9 cellular contexts compared by ENCODE assay signal in genomic region chr2:105857076-105857740, GRCh38.
DNase-seq lines count a peak whose midpoint lies in the region; ATAC-seq and TF ChIP-seq lines count a peak whose summit lies in the region.
"Had no signal": no experiment of that assay in that cellular context is flagged by ENCODE, and none has a peak within 500 bp of the region (broad histone marks: within the 10 kb centered on the region; RNA-seq: fewer than 3 reads in every experiment).

No MANE protein-coding gene starts in this region.

- DNase-seq in ELF-1 (ENCODE audit: low read depth, low spot score) (peak; percentile 32), WTC11 (ENCODE audit: low spot score) (no peak), trophoblast cell (no peak), sciatic nerve (ENCODE audit: low spot score) (no peak), NCI-H128 (lab: John Stamatoyannopoulos, UW; ENCODE audit: unreplicated experiment) (no peak), NCI-H2171 (lab: John Stamatoyannopoulos, UW) (no peak)
- peak in 1 of 2 donors; percentile 32 for DNase-seq in central memory CD8-positive, alpha-beta T cell (ENCODE audit: low spot score in 2 of 2)

- peaks cover 51% of the 10 kb centered on the region for H3K4me1 Mint-ChIP-seq in WTC11
- H3K4me1 Mint-ChIP-seq in central memory CD8-positive, alpha-beta T cell, result peaks cover 81% of the 10 kb centered on the region

- peak overlapping the region; percentile 92 for H2AK5ac ChIP-seq in trophoblast cell (ENCODE audit: low read length)

- peak overlapping the region; percentile 64 for H4K12ac ChIP-seq in trophoblast cell (ENCODE audit: low read depth, low read length)

- H3K4ac ChIP-seq in trophoblast cell (ENCODE audit: low read depth, low read length), result peak overlapping the region; percentile 93

- no peak overlapping the region for H3K27ac ChIP-seq in trophoblast cell (ENCODE audit: low read depth, low read length)
- H3K27ac ChIP-seq: C4-2B had no signal

- no peak for TF ChIP-seq CTCF in WTC11 (IDR thresholded peaks at IDR 0.05)

- H2AFZ ChIP-seq in trophoblast cell (ENCODE audit: insufficient read depth, low read length, poor library complexity), result no peak overlapping the region

- H3K36me3 ChIP-seq in trophoblast cell (ENCODE audit: control insufficient read depth in 1 of 2, insufficient read depth in 2 of 2, low read length in 2 of 2), result peaks cover 3 to 4% of the 10 kb centered on the region in 2 experiments

- no peak overlapping the region for H3K18ac ChIP-seq in trophoblast cell (ENCODE audit: low read length)

- peaks cover 7% of the 10 kb centered on the region for H3K79me1 ChIP-seq in trophoblast cell (ENCODE audit: low read length)

- no peak overlapping the region for H3K4me2 ChIP-seq in trophoblast cell (ENCODE audit: low read length)

- POLR2A ChIA-PET in WTC11 (lab: Charles Lee), result no interaction called here

- H4K8ac ChIP-seq in trophoblast cell (ENCODE audit: low read depth, low read length), result no peak overlapping the region

- no peak overlapping the region for H3K14ac ChIP-seq in trophoblast cell (ENCODE audit: low read length)

- H3K4me3 ChIP-seq in trophoblast cell (ENCODE audit: low read depth, low read length), result no peak overlapping the region

- peaks cover 22 to 24% of the 10 kb centered on the region in 2 experiments for H3K4me1 ChIP-seq in trophoblast cell (ENCODE audit: control insufficient read depth in 1 of 2, insufficient read depth in 2 of 2, low read length in 2 of 2)

- peak overlapping the region; percentile 92 for H3K27ac Mint-ChIP-seq in WTC11
- H3K27ac Mint-ChIP-seq in central memory CD8-positive, alpha-beta T cell (ENCODE audit: low read depth), result peak overlapping the region; percentile 96

- no peak overlapping the region for H3K9ac ChIP-seq in trophoblast cell (ENCODE audit: low read length)

- H3K36me3 Mint-ChIP-seq in WTC11, result peaks cover 17% of the 10 kb centered on the region
- peaks cover 34% of the 10 kb centered on the region for H3K36me3 Mint-ChIP-seq in central memory CD8-positive, alpha-beta T cell (ENCODE audit: insufficient read depth)

- no peak overlapping the region for H3K4me3 Mint-ChIP-seq in WTC11
- peak overlapping the region; percentile 73 for H3K4me3 Mint-ChIP-seq in central memory CD8-positive, alpha-beta T cell

- no CpG with 5 or more reads among the region's 17 CpGs for WGBS in trophoblast cell (ENCODE audit: extremely low coverage, insufficient coverage, insufficient read length)

- ATAC-seq in WTC11 (peak; percentile 70), HG02852 (IDR thresholded peaks at IDR 0.05; ENCODE audit: unreplicated experiment) (no peak), sciatic nerve (no peak)
- ATAC-seq in central memory CD8-positive, alpha-beta T cell (replicated peaks; ENCODE audit: extremely low read depth, poor library complexity, severe bottlenecking), result peak; percentile 35

- no peaks in the 10 kb centered on the region for H3K27me3 ChIP-seq in trophoblast cell (ENCODE audit: insufficient read depth, low read length)

- no peaks in the 10 kb centered on the region for H3K9me3 Mint-ChIP-seq in WTC11
- H3K9me3 Mint-ChIP-seq in central memory CD8-positive, alpha-beta T cell, result no peaks in the 10 kb centered on the region

- H4K91ac ChIP-seq in trophoblast cell (ENCODE audit: low read depth, low read length), result peak overlapping the region; percentile 83

- H3K9me3 ChIP-seq in trophoblast cell (ENCODE audit: insufficient read depth, low read depth, low read length), result peaks cover 2% of the 10 kb centered on the region

- no peaks in the 10 kb centered on the region for H3K27me3 Mint-ChIP-seq in WTC11 (ENCODE audit: low read depth)
- no peaks in the 10 kb centered on the region for H3K27me3 Mint-ChIP-seq in central memory CD8-positive, alpha-beta T cell

- intact Hi-C loops in sciatic nerve (cut with DNase I), result no loop called here

- H3K79me2 ChIP-seq in trophoblast cell (ENCODE audit: control insufficient read depth, insufficient read depth, low read length, poor library complexity), result peaks cover 2% of the 10 kb centered on the region

- H3K23ac ChIP-seq in trophoblast cell (ENCODE audit: low read length), result no peak overlapping the region

- peak overlapping the region; percentile 81 for H2BK5ac ChIP-seq in trophoblast cell (ENCODE audit: low read depth, low read length, poor library complexity)

- H2BK120ac ChIP-seq in trophoblast cell (ENCODE audit: insufficient read depth, low read length, poor library complexity), result peak overlapping the region; percentile 58

- H2BK12ac ChIP-seq in trophoblast cell (ENCODE audit: low read length), result peak overlapping the region; percentile 91

- CTCF ChIA-PET in WTC11 (lab: Charles Lee), result no interaction called here

TF ChIP-seq in WTC11, 78 proteins besides CTCF, POLR2A, EP300 and RAD21:
- TF ChIP-seq, protein P1, sequence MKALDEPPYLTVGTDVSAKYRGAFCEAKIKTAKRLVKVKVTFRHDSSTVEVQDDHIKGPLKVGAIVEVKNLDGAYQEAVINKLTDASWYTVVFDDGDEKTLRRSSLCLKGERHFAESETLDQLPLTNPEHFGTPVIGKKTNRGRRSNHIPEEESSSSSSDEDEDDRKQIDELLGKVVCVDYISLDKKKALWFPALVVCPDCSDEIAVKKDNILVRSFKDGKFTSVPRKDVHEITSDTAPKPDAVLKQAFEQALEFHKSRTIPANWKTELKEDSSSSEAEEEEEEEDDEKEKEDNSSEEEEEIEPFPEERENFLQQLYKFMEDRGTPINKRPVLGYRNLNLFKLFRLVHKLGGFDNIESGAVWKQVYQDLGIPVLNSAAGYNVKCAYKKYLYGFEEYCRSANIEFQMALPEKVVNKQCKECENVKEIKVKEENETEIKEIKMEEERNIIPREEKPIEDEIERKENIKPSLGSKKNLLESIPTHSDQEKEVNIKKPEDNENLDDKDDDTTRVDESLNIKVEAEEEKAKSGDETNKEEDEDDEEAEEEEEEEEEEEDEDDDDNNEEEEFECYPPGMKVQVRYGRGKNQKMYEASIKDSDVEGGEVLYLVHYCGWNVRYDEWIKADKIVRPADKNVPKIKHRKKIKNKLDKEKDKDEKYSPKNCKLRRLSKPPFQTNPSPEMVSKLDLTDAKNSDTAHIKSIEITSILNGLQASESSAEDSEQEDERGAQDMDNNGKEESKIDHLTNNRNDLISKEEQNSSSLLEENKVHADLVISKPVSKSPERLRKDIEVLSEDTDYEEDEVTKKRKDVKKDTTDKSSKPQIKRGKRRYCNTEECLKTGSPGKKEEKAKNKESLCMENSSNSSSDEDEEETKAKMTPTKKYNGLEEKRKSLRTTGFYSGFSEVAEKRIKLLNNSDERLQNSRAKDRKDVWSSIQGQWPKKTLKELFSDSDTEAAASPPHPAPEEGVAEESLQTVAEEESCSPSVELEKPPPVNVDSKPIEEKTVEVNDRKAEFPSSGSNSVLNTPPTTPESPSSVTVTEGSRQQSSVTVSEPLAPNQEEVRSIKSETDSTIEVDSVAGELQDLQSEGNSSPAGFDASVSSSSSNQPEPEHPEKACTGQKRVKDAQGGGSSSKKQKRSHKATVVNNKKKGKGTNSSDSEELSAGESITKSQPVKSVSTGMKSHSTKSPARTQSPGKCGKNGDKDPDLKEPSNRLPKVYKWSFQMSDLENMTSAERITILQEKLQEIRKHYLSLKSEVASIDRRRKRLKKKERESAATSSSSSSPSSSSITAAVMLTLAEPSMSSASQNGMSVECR (CRISPR knock-in tag; IDR thresholded peaks at IDR 0.05; ENCODE audit: borderline replicate concordance), result no peak
- TF ChIP-seq IRF1 (CRISPR knock-in tag; IDR thresholded peaks at IDR 0.05) (no peak), OVOL2 (CRISPR knock-in tag; IDR thresholded peaks at IDR 0.05; ENCODE audit: borderline replicate concordance) (no peak), GTF2I (CRISPR knock-in tag; conservative IDR thresholded peaks at IDR 0.05) (no peak), ZNF219 (CRISPR knock-in tag; IDR thresholded peaks at IDR 0.05; ENCODE audit: borderline replicate concordance) (no peak), EMX1 (CRISPR knock-in tag; IDR thresholded peaks at IDR 0.05) (no peak), ESRRA (CRISPR knock-in tag; IDR thresholded peaks at IDR 0.05; ENCODE audit: borderline replicate concordance) (no peak)

Comparison
In these comparisons a context has a peak if more than half of its experiments do, and no peak if none do; other contexts are left out.
1. ATAC-seq: peak in WTC11 (single experiment) and central memory CD8-positive, alpha-beta T cell (single experiment); none in HG02852 (single experiment) and sciatic nerve (single experiment).